17 cellular contexts compared by ENCODE assay signal in the genomic region with DNA sequence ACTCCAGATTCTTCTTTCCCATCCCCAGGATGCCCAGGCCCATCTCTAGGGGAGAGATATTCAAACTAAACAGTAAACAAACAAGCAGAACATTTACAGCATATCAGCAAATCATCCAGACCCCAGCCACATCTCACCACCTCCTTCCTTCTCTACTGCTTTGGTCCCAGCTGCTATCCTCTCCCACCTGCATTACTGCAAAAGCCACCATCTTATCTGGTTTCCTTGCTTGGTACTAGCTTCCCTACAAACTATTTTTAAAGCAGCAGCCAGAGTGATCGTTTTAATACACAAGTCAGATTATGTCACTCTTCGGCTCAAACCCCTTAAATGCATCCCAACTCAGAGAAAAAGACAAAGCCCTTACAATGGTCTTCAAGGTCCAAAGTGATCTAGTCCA. TPM values are rescaled to one million over a fixed set of nuclear protein-coding genes. Genes with fewer than 3 reads are reported as not detected.
DNase-seq lines count a peak whose midpoint lies in the region; ATAC-seq, FAIRE-seq and TF ChIP-seq lines count a peak whose summit lies in the region.
"Had no signal": no experiment of that assay in that cellular context is flagged by ENCODE, and none has a peak within 500 bp of the region (broad histone marks: within the 10 kb centered on the region; RNA-seq: fewer than 3 reads in every experiment).

No MANE protein-coding gene starts in this region.

- TF ChIP-seq RAD21 in liver (IDR thresholded peaks at IDR 0.05) (no peak), HepG2 (CRISPR knock-in tag; IDR thresholded peaks at IDR 0.05) (no peak)

- POLR2A ChIA-PET in HepG2 (lab: Yijun Ruan, JAX) = no interaction called here

- H4K20me1 ChIP-seq in HepG2 (ENCODE audit: insufficient read depth, low read length) = no peaks in the 10 kb centered on the region

- FAIRE-seq in HepG2 (lab: Jason Lieb, UNC) = no peak
- FAIRE-seq: bronchial epithelial cell, HTR-8/SVneo had no signal

- H3K27me3 ChIP-seq in liver (ENCODE audit: control insufficient read depth in 4 of 4, insufficient read depth in 4 of 4, low read length in 3 of 4) (no peaks in the 10 kb centered on the region), HepG2 (ENCODE audit: control insufficient read depth in 1 of 2, insufficient read depth in 2 of 2, low read length in 2 of 2) (peaks cover 0 to 27% of the 10 kb centered on the region in 2 experiments; a peak in 4 of 5 replicates), muscle layer of colon (ENCODE audit: control insufficient read depth in 1 of 2, insufficient read depth in 2 of 2, low read length in 2 of 2) (no peaks in the 10 kb centered on the region)
- H3K27me3 ChIP-seq: BE2C, ovary, tibial nerve had no signal

- peaks cover 52% of the 10 kb centered on the region for H3K4me1 Mint-ChIP-seq in activated T-helper 17 cell treated with anti-CD3 and anti-CD28 coated beads, Interleukin-2, amount 50 U/mL, for 72 hours

- peak overlapping the region; percentile 78 for H3K27ac Mint-ChIP-seq in activated T-helper 17 cell treated with anti-CD3 and anti-CD28 coated beads, Interleukin-2, amount 50 U/mL, for 72 hours
- H3K27ac Mint-ChIP-seq: GM23338 had no signal

- H3K4me3 Mint-ChIP-seq in activated T-helper 17 cell treated with anti-CD3 and anti-CD28 coated beads, Interleukin-2, amount 50 U/mL, for 72 hours = peak overlapping the region; percentile 80
- H3K4me3 Mint-ChIP-seq: GM23338 had no signal

- DNase-seq in HepG2 (ENCODE audit: low spot score) (no peak), NCI-H128 (lab: John Stamatoyannopoulos, UW; ENCODE audit: unreplicated experiment) (no peak), NCI-H2029 (lab: John Stamatoyannopoulos, UW) (no peak), NCI-H2107 (lab: John Stamatoyannopoulos, UW) (no peak), HUDEP-2 (lab: John Stamatoyannopoulos, UW; ENCODE audit: unreplicated experiment in 76 of 76) (no peak)
- DNase-seq: activated CD8-positive, alpha-beta memory T cell treated with anti-CD3 and anti-CD28 coated beads, Interleukin-2, amount 50 U/mL, for 48 hours; BE2C; NCI-H187 treated with DMSO at 0.1 percent for 48 hours; ovary had no signal

- H2AFZ ChIP-seq in HepG2 (ENCODE audit: low read length) = no peak overlapping the region
- H2AFZ ChIP-seq: GM23338 had no signal

- 79% methylated on average over 2 of the region's 2 CpGs for WGBS in liver
- 59% methylated on average over 2 of the region's 2 CpGs for WGBS in HepG2 (ENCODE audit: low lambda C conversion rate)

- H3K9ac ChIP-seq in liver (ENCODE audit: low read depth in 1 of 2, low read length in 2 of 2) (no peak overlapping the region), HepG2 (ENCODE audit: insufficient read depth, low read depth, low read length) (no peak overlapping the region), muscle layer of colon (ENCODE audit: low read length) (no peak overlapping the region)

- H3K36me3 ChIP-seq in liver (ENCODE audit: control insufficient read depth in 4 of 4, insufficient read depth in 3 of 4, low read depth in 1 of 4, low read length in 3 of 4) (no peaks in the 10 kb centered on the region), HepG2 (replicated peaks in 1 of 2; ENCODE audit: control insufficient read depth in 1 of 2, insufficient read depth in 2 of 2, low read length in 2 of 2) (no peaks in the 10 kb centered on the region), muscle layer of colon (ENCODE audit: insufficient read depth, low read length) (no peaks in the 10 kb centered on the region)
- H3K36me3 ChIP-seq: ovary, tibial nerve had no signal

- H3K36me3 Mint-ChIP-seq in activated T-helper 17 cell treated with anti-CD3 and anti-CD28 coated beads, Interleukin-2, amount 50 U/mL, for 72 hours (ENCODE audit: low read depth) = peaks cover 14% of the 10 kb centered on the region

- intact Hi-C loops in HepG2 (cut with micrococcal nuclease; ENCODE audit: unreplicated experiment) = no loop called here

- H3K27ac ChIP-seq in liver (ENCODE audit: low read depth in 1 of 2, low read length in 2 of 2) (peak overlapping the region; percentile 16 to 88), HepG2 (ENCODE audit: extremely low read length, insufficient read depth, low read length) (no peak overlapping the region), muscle layer of colon (ENCODE audit: low read depth, low read length) (peak overlapping the region; percentile 38)

- TF ChIP-seq EP300 in HepG2 (IDR thresholded peaks at IDR 0.05; ENCODE audit: low read depth in 2 of 2, low read length in 2 of 2) (no peak), HepG2 (CRISPR knock-in tag; IDR thresholded peaks at IDR 0.05; ENCODE audit: borderline replicate concordance) (no peak)

- no peak for ATAC-seq in HepG2
- ATAC-seq in activated T-helper 17 cell treated with anti-CD3 and anti-CD28 coated beads, Interleukin-2, amount 50 U/mL, for 72 hours (replicated peaks) = no peak
- ATAC-seq: GM23338 had no signal

- no TSS peak for BruUV-seq in HepG2 (replicated peaks; lab: Mats Ljungman, UMichigan)

- H3K27me3 Mint-ChIP-seq in activated T-helper 17 cell treated with anti-CD3 and anti-CD28 coated beads, Interleukin-2, amount 50 U/mL, for 72 hours = no peaks in the 10 kb centered on the region

- in situ Hi-C loops in HepG2 (cut with HindIII; ENCODE audit: extremely low pct_ligation_motif_present, low pct_unique_long_range_greater_than_20kb) = no loop called here

- H3K4me1 ChIP-seq in liver (ENCODE audit: control insufficient read depth in 4 of 4, insufficient read depth in 4 of 4, low read length in 3 of 4) = peaks cover 3 to 38% (median 29%) of the 10 kb centered on the region in 4 donors
- no peaks in the 10 kb centered on the region for H3K4me1 ChIP-seq in HepG2 (ENCODE audit: insufficient read depth, low read length)
- peaks cover 37% of the 10 kb centered on the region for H3K4me1 ChIP-seq in muscle layer of colon (ENCODE audit: insufficient read depth, low read length)

- CTCF ChIA-PET in HepG2 (lab: Yijun Ruan, JAX; ENCODE audit: low intra/inter-chr PET ratio, low total read pairs) = no interaction called here

- no peaks in the 10 kb centered on the region for H3K9me3 Mint-ChIP-seq in activated T-helper 17 cell treated with anti-CD3 and anti-CD28 coated beads, Interleukin-2, amount 50 U/mL, for 72 hours
- H3K9me3 Mint-ChIP-seq: GM23338 had no signal

- no peak overlapping the region for H3K4me2 ChIP-seq in HepG2 (ENCODE audit: low read depth, low read length)
- H3K4me2 ChIP-seq: GM23338 had no signal

- TF ChIP-seq CTCF in liver (IDR thresholded peaks at IDR 0.05; ENCODE audit: low read depth, low read length, missing input control) (no peak), HepG2 (CRISPR knock-in tag; IDR thresholded peaks at IDR 0.05) (no peak)

- H3K4me3 ChIP-seq in liver (ENCODE audit: low read depth in 1 of 3, low read length in 3 of 3) (no peak overlapping the region), HepG2 (replicated peaks in 1 of 3; ENCODE audit: insufficient read depth in 1 of 3, low read depth in 2 of 3, low read length in 3 of 3) (no peak overlapping the region), muscle layer of colon (ENCODE audit: low read depth in 1 of 2, low read length in 2 of 2) (no peak overlapping the region)
- H3K4me3 ChIP-seq: GM23338, ovary had no signal

- TF ChIP-seq POLR2A in HepG2 (IDR thresholded peaks at IDR 0.05; ENCODE audit: insufficient read depth in 1 of 2, low read depth in 2 of 2, low read length in 2 of 2) = no peak

- no peaks in the 10 kb centered on the region for H3K79me2 ChIP-seq in HepG2 (ENCODE audit: insufficient read depth, low read length)

- H3K9me3 ChIP-seq in liver (ENCODE audit: control insufficient read depth in 4 of 4, low read length in 3 of 4) (no peaks in the 10 kb centered on the region), HepG2 (ENCODE audit: low read length) (no peaks in the 10 kb centered on the region), muscle layer of colon (ENCODE audit: low read length) (no peaks in the 10 kb centered on the region)
- H3K9me3 ChIP-seq: BE2C, ovary, tibial nerve had no signal

RNA-seq across cellular contexts. Expression of gene LYSMD2, which starts 4.8 kb away (rescaled TPM):
- 1 to 10 TPM; 5.2 to 5.8 TPM for total RNA-seq in liver
- polyA plus RNA-seq in liver = 1 to 10 TPM; 7.1 to 9.4 TPM
- total RNA-seq in HepG2 (2016; rRNA removed; fragmentation: Illumina TruSeq; extraction: Trizol) = 0.20 and 0.27 TPM in 2 replicates
- not detected in 2 replicates for total RNA-seq in HepG2 (2016; cell fraction: cytosol; rRNA removed; fragmentation: Illumina TruSeq; extraction: Trizol; ENCODE audit: low read depth)
- total RNA-seq in HepG2 (2016; cell fraction: insoluble cytoplasmic fraction; rRNA removed; fragmentation: Illumina TruSeq; extraction: Trizol) = 0.12 and 0.15 TPM in 2 replicates
- total RNA-seq in HepG2 (2016; cell fraction: membrane; rRNA removed; fragmentation: Illumina TruSeq; extraction: Trizol) = 0.15 TPM in 1 of 2 replicates, not detected in the other
- not detected in 2 replicates for total RNA-seq in HepG2 (2016; cell fraction: nucleus; rRNA removed; fragmentation: Illumina TruSeq; extraction: Trizol)
- 0.05 and 0.09 TPM in 2 replicates for polyA plus RNA-seq in HepG2 (2011; rRNA removed)
- 0.06 and 0.08 TPM in 2 replicates for polyA plus RNA-seq in HepG2 (2011; cell fraction: cytosol; rRNA removed)
- polyA plus RNA-seq in HepG2 (2011; cell fraction: nucleus; rRNA removed) = not detected in 2 replicates
- polyA plus RNA-seq in HepG2 (2012) = not detected in 2 replicates
- not detected in 2 replicates for polyA plus RNA-seq in HepG2 (2016; cell fraction: cytosol; fragmentation: Illumina TruSeq; extraction: Trizol; ENCODE audit: low read depth)
- 0.33 TPM in 1 of 2 replicates, not detected in the other for polyA plus RNA-seq in HepG2 (2016; cell fraction: insoluble cytoplasmic fraction; fragmentation: Illumina TruSeq; extraction: Trizol; ENCODE audit: low read depth)
- polyA plus RNA-seq in HepG2 (2016; cell fraction: membrane; fragmentation: Illumina TruSeq; extraction: Trizol; ENCODE audit: low read depth) = not detected in 2 replicates
- polyA plus RNA-seq in HepG2 (2016; cell fraction: nucleus; fragmentation: Illumina TruSeq; extraction: Trizol; ENCODE audit: insufficient read depth, low read depth) = 0.27 TPM in 1 of 2 replicates, not detected in the other
- 2.9 TPM in 1 of 2 replicates, not detected in the other for polyA minus RNA-seq in HepG2 (2011; rRNA and poly(A)+ RNA removed; ENCODE audit: low replicate concordance)
- polyA minus RNA-seq in HepG2 (2011; cell fraction: cytosol; rRNA and poly(A)+ RNA removed) = not detected in 2 replicates
- polyA minus RNA-seq in HepG2 (2011; cell fraction: nucleus; rRNA and poly(A)+ RNA removed) = not detected in 2 replicates
- total RNA-seq in activated T-helper 17 cell treated with anti-CD3 and anti-CD28 coated beads, Interleukin-2, amount 50 U/mL, for 72 hours = 10 to 100 TPM; 10.9 to 16.2 TPM

RNA-seq across cellular contexts. Expression of gene TMOD2, which starts 18.7 kb away (rescaled TPM):
- total RNA-seq in liver = 1 to 10 TPM; 1.6 to 2.1 TPM
- polyA plus RNA-seq in liver = under 1 TPM; 0.46 to 0.51 TPM
- 0.02 and 0.14 TPM in 2 replicates for total RNA-seq in HepG2 (2016; rRNA removed; fragmentation: Illumina TruSeq; extraction: Trizol)
- total RNA-seq in HepG2 (2016; cell fraction: cytosol; rRNA removed; fragmentation: Illumina TruSeq; extraction: Trizol; ENCODE audit: low read depth) = under 0.01 TPM in 1 of 2 replicates, not detected in the other
- total RNA-seq in HepG2 (2016; cell fraction: insoluble cytoplasmic fraction; rRNA removed; fragmentation: Illumina TruSeq; extraction: Trizol) = 0.01 and 0.04 TPM in 2 replicates
- 0.03 TPM in 1 of 2 replicates, not detected in the other for total RNA-seq in HepG2 (2016; cell fraction: membrane; rRNA removed; fragmentation: Illumina TruSeq; extraction: Trizol)
- total RNA-seq in HepG2 (2016; cell fraction: nucleus; rRNA removed; fragmentation: Illumina TruSeq; extraction: Trizol) = 0.16 TPM in 2 replicates
- polyA plus RNA-seq in HepG2 (2011; rRNA removed) = 0.01 and 0.21 TPM in 2 replicates
- 0.05 TPM in 1 of 2 replicates, not detected in the other for polyA plus RNA-seq in HepG2 (2011; cell fraction: cytosol; rRNA removed)
- polyA plus RNA-seq in HepG2 (2011; cell fraction: nucleus; rRNA removed) = 0.03 and 0.05 TPM in 2 replicates
- polyA plus RNA-seq in HepG2 (2012) = 0.04 TPM in 1 of 2 replicates, not detected in the other
- 0.09 and 0.16 TPM in 2 replicates for polyA plus RNA-seq in HepG2 (2016; cell fraction: cytosol; fragmentation: Illumina TruSeq; extraction: Trizol; ENCODE audit: low read depth)
- polyA plus RNA-seq in HepG2 (2016; cell fraction: insoluble cytoplasmic fraction; fragmentation: Illumina TruSeq; extraction: Trizol; ENCODE audit: low read depth) = 0.02 and 0.17 TPM in 2 replicates
- not detected in 2 replicates for polyA plus RNA-seq in HepG2 (2016; cell fraction: membrane; fragmentation: Illumina TruSeq; extraction: Trizol; ENCODE audit: low read depth)
- not detected in 2 replicates for polyA plus RNA-seq in HepG2 (2016; cell fraction: nucleus; fragmentation: Illumina TruSeq; extraction: Trizol; ENCODE audit: insufficient read depth, low read depth)
- 0.09 TPM in 1 of 2 replicates, not detected in the other for polyA minus RNA-seq in HepG2 (2011; rRNA and poly(A)+ RNA removed; ENCODE audit: low replicate concordance)
- polyA minus RNA-seq in HepG2 (2011; cell fraction: cytosol; rRNA and poly(A)+ RNA removed) = not detected in 2 replicates
- polyA minus RNA-seq in HepG2 (2011; cell fraction: nucleus; rRNA and poly(A)+ RNA removed) = under 0.01 and 0.37 TPM in 2 replicates
- 1 to 10 TPM; 2.8 to 3.8 TPM for total RNA-seq in activated T-helper 17 cell treated with anti-CD3 and anti-CD28 coated beads, Interleukin-2, amount 50 U/mL, for 72 hours

RNA-seq across cellular contexts. Expression of gene SCG3, which starts 51.4 kb away (rescaled TPM):
- total RNA-seq in liver (under 1 TPM; under 0.01 to 0.05 TPM), HepG2 (2016; rRNA removed; fragmentation: Illumina TruSeq; extraction: Trizol) (not detected in 2 replicates)
- polyA plus RNA-seq in liver (under 1 TPM in 1 of 2 donors, not detected in 1; 0.01 TPM), HepG2 (2011; rRNA removed) (not detected in 2 replicates)
- not detected in 2 replicates for total RNA-seq in HepG2 (2016; cell fraction: cytosol; rRNA removed; fragmentation: Illumina TruSeq; extraction: Trizol; ENCODE audit: low read depth)
- total RNA-seq in HepG2 (2016; cell fraction: insoluble cytoplasmic fraction; rRNA removed; fragmentation: Illumina TruSeq; extraction: Trizol) = not detected in 2 replicates
- not detected in 2 replicates for total RNA-seq in HepG2 (2016; cell fraction: membrane; rRNA removed; fragmentation: Illumina TruSeq; extraction: Trizol)
- total RNA-seq in HepG2 (2016; cell fraction: nucleus; rRNA removed; fragmentation: Illumina TruSeq; extraction: Trizol) = not detected in 2 replicates
- not detected in 2 replicates for polyA plus RNA-seq in HepG2 (2011; cell fraction: cytosol; rRNA removed)
- not detected in 2 replicates for polyA plus RNA-seq in HepG2 (2011; cell fraction: nucleus; rRNA removed)
- polyA plus RNA-seq in HepG2 (2012) = not detected in 2 replicates
- not detected in 2 replicates for polyA plus RNA-seq in HepG2 (2016; cell fraction: cytosol; fragmentation: Illumina TruSeq; extraction: Trizol; ENCODE audit: low read depth)
- not detected in 2 replicates for polyA plus RNA-seq in HepG2 (2016; cell fraction: insoluble cytoplasmic fraction; fragmentation: Illumina TruSeq; extraction: Trizol; ENCODE audit: low read depth)
- not detected in 2 replicates for polyA plus RNA-seq in HepG2 (2016; cell fraction: membrane; fragmentation: Illumina TruSeq; extraction: Trizol; ENCODE audit: low read depth)
- not detected in 2 replicates for polyA plus RNA-seq in HepG2 (2016; cell fraction: nucleus; fragmentation: Illumina TruSeq; extraction: Trizol; ENCODE audit: insufficient read depth, low read depth)
- not detected in 2 replicates for polyA minus RNA-seq in HepG2 (2011; rRNA and poly(A)+ RNA removed; ENCODE audit: low replicate concordance)
- not detected in 2 replicates for polyA minus RNA-seq in HepG2 (2011; cell fraction: cytosol; rRNA and poly(A)+ RNA removed)
- not detected in 2 replicates for polyA minus RNA-seq in HepG2 (2011; cell fraction: nucleus; rRNA and poly(A)+ RNA removed)
- not detected for total RNA-seq in activated T-helper 17 cell treated with anti-CD3 and anti-CD28 coated beads, Interleukin-2, amount 50 U/mL, for 72 hours
- total RNA-seq: bronchial epithelial cell, fibroblast of lung, tibial nerve had no signal
- polyA plus RNA-seq: fibroblast of lung had no signal
